ENCODE assay signal across 8 cellular contexts in the genomic region with DNA sequence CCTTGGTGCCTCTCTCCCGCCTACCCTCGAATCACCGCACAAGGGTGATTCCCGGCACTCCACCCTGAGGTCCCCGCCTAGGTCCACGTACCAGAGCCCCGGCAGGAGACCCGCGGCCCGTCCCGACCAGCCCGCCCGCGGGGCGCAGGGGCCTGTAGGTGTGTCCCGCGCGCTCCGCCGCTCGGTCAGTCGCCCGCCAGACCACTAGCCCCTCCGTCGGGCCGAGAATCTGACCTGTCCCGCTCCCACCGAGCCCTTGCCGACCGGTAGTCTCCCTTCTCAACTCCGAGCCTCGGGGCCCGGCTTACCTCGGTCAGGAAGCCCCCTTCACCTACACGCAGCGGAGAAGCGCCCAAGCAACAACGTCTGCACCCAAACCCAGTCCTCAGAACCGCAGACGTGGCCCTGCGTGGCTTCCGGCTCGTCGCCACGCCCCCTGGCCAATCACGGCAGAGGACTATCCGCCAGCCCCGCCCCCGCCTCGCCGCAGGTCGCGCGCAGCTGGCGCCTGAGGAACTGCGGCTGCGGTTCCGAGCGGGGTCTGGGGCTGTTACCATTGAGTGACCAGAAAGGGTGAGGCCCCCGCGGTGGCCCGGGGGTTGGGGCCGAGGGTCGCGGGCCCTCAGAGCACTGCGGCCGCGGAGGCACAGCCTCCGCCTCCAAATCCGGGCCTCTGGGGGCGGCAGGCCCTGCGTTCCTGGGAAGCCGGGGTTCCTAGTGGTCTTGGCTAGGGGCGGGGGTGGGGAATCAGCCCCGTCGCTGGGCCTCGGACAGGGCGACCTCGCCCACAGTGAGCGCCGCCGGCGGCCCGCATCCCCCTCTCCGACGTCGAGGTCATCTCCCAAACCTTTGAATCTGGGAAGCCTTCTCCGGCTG. TPM values are rescaled to one million over a fixed set of nuclear protein-coding genes. Genes with fewer than 3 reads are reported as not detected.
DNase-seq lines count a peak whose midpoint lies in the region; ATAC-seq and TF ChIP-seq lines count a peak whose summit lies in the region.

A gene with protein sequence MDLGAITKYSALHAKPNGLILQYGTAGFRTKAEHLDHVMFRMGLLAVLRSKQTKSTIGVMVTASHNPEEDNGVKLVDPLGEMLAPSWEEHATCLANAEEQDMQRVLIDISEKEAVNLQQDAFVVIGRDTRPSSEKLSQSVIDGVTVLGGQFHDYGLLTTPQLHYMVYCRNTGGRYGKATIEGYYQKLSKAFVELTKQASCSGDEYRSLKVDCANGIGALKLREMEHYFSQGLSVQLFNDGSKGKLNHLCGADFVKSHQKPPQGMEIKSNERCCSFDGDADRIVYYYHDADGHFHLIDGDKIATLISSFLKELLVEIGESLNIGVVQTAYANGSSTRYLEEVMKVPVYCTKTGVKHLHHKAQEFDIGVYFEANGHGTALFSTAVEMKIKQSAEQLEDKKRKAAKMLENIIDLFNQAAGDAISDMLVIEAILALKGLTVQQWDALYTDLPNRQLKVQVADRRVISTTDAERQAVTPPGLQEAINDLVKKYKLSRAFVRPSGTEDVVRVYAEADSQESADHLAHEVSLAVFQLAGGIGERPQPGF (minus strand): TSS at position 395 of the 876 bp plus-strand sequence. CDS start 2,253 bp downstream, outside the sequence.
TSS of gene RWDD2A (plus strand) at position 487 of the 876 bp plus-strand sequence. CDS start 1,095 bp downstream, outside the sequence.

- intact Hi-C loops in left ventricle myocardium inferior (cut with micrococcal nuclease): no loop called here
- intact Hi-C loops in prostate gland (cut with DNase I): loop anchor here (5.0 kb wide), 1 partner anchor 126 kb away; the partner anchor contains the start of genes DOP1A and UBE3D

- peak within 1 kb of the TSS; percentile 97 for H3K4me3 ChIP-seq in left ventricle myocardium inferior
- peak within 1 kb of the TSS; percentile 93 to 95 for H3K4me3 ChIP-seq in prostate gland

- WGBS in prostate gland: 0% methylated on average over 54 of the region's 88 CpGs

- peaks cover 40% of the 10 kb centered on the region for H3K4me1 ChIP-seq in left ventricle myocardium inferior
- peaks cover 3% of the 10 kb centered on the region for H3K4me1 ChIP-seq in prostate gland (replicated peaks)

- H3K27me3 ChIP-seq in left ventricle myocardium inferior (ENCODE audit: low read depth): no peaks in the 10 kb centered on the region
- H3K27me3 ChIP-seq in prostate gland (replicated peaks; ENCODE audit: insufficient read depth): no peaks in the 10 kb centered on the region

- H3K27ac ChIP-seq in left ventricle myocardium inferior (replicated peaks): peak within 1 kb of the TSS; percentile 84
- peak within 1 kb of the TSS; percentile 86 to 88 for H3K27ac ChIP-seq in prostate gland

- H3K9me3 ChIP-seq in left ventricle myocardium inferior (replicated peaks) (no peaks in the 10 kb centered on the region), prostate gland (no peaks in the 10 kb centered on the region)

- TF ChIP-seq POLR2A in GM15510 (IDR thresholded peaks at IDR 0.05; ENCODE audit: borderline replicate concordance, extremely low read depth, insufficient read length) (peak; percentile 85), prostate gland (IDR thresholded peaks at IDR 0.05) (peak; percentile 94)

- peaks cover 17% of the 10 kb centered on the region for H3K36me3 ChIP-seq in left ventricle myocardium inferior
- no peaks in the 10 kb centered on the region for H3K36me3 ChIP-seq in prostate gland

- DNase-seq in NCI-H1436 (lab: John Stamatoyannopoulos, UW): peak; percentile 73
- peak; percentile 78 to 92 (median 84) for DNase-seq in T-helper 1 cell
- peak; percentile 82 for DNase-seq in amniotic stem cell (lab: John Stamatoyannopoulos, UW)
- DNase-seq in left ventricle myocardium inferior: peak; percentile 92
- peak; percentile 91 for DNase-seq in prostate gland (ENCODE audit: low spot score)
- DNase-seq in ureter (ENCODE audit: low spot score): peak; percentile 91

- TF ChIP-seq CTCF in left ventricle myocardium inferior (IDR thresholded peaks at IDR 0.05; ENCODE audit: borderline replicate concordance): no peak
- peak in 2 of 4 experiments; percentile 32 to 38 for TF ChIP-seq CTCF in prostate gland (IDR thresholded peaks at IDR 0.05)

- peak; percentile 98 for ATAC-seq in HG02798 (IDR thresholded peaks at IDR 0.05; ENCODE audit: poor library complexity, unreplicated experiment)

RNA-seq across cellular contexts. Expression of the first gene that starts in this region (rescaled TPM):
- total RNA-seq in left ventricle myocardium inferior: 16.1 TPM
- total RNA-seq in prostate gland: 10 to 100 TPM; 31.6 to 74.8 TPM
- total RNA-seq in ureter: 25.3 TPM

RNA-seq across cellular contexts. Expression of gene RWDD2A, which starts in this region (rescaled TPM):
- total RNA-seq in left ventricle myocardium inferior (3.3 TPM), prostate gland (10 to 100 TPM in 1 of 2 donors, 1 to 10 TPM in 1; 9.5 to 23.7 TPM), ureter (2.6 TPM)

Comparison
In these comparisons a context has a peak if more than half of its experiments do, and no peak if none do; other contexts are left out.
1. Peak in every context shown above with its lines: DNase-seq, ATAC-seq, H3K4me3 ChIP-seq and H3K27ac ChIP-seq.